In genomic region chr1:171939730-171940129, GRCh38 we compare ENCODE assay signal across 35 cellular contexts.
"Had no signal": no experiment of that assay in that cellular context is flagged by ENCODE, and none has a peak within 500 bp of the region (broad histone marks: within the 10 kb centered on the region; RNA-seq: fewer than 3 reads in every experiment).

No MANE protein-coding gene starts in this region.

- H3K27ac Mint-ChIP-seq: activated CD4-positive, alpha-beta memory T cell treated with anti-CD3 and anti-CD28 coated beads, Interleukin-2, amount 10 ng/mL, durations not matched to agents 7 days and 5 days; activated CD8-positive, alpha-beta memory T cell treated with anti-CD3 and anti-CD28 coated beads, Interleukin-2, amount 10 ng/mL, durations not matched to agents 7 days and 5 days; activated naive CD4-positive, alpha-beta T cell treated with anti-CD3 and anti-CD28 coated beads, Interleukin-2, amount 50 U/mL, for 24 hours; activated naive CD8-positive, alpha-beta T cell treated with anti-CD3 and anti-CD28 coated beads, Interleukin-2, amount 10 ng/mL, durations not matched to agents 7 days and 5 days; activated T-cell treated with anti-CD3 and anti-CD28 coated beads, Interleukin-2, amount 50 U/mL, for 72 hours; activated T-helper 17 cell treated with anti-CD3 and anti-CD28 coated beads, Interleukin-2, amount 50 U/mL, for 72 hours had no signal

- H3K27me3 Mint-ChIP-seq: activated CD4-positive, alpha-beta memory T cell treated with anti-CD3 and anti-CD28 coated beads, Interleukin-2, amount 10 ng/mL, durations not matched to agents 7 days and 5 days; activated naive CD4-positive, alpha-beta T cell treated with anti-CD3 and anti-CD28 coated beads, Interleukin-2, amount 50 U/mL, for 24 hours had no signal

- H3K4me3 ChIP-seq: ascending aorta, cardiac muscle cell, K562, Peyer's patch had no signal

- H3K4me1 ChIP-seq: ascending aorta, Peyer's patch had no signal

- H3K9me3 Mint-ChIP-seq: activated CD4-positive, alpha-beta memory T cell treated with anti-CD3 and anti-CD28 coated beads, Interleukin-2, amount 10 ng/mL, durations not matched to agents 7 days and 5 days; activated naive CD4-positive, alpha-beta T cell treated with anti-CD3 and anti-CD28 coated beads, Interleukin-2, amount 50 U/mL, for 24 hours; activated naive CD8-positive, alpha-beta T cell treated with anti-CD3 and anti-CD28 coated beads, Interleukin-2, amount 10 ng/mL, durations not matched to agents 7 days and 5 days; activated T-cell treated with anti-CD3 and anti-CD28 coated beads, Interleukin-2, amount 50 U/mL, for 72 hours; activated T-helper 17 cell treated with anti-CD3 and anti-CD28 coated beads, Interleukin-2, amount 50 U/mL, for 72 hours; central memory CD8-positive, alpha-beta T cell had no signal

- H3K27ac ChIP-seq: ascending aorta, cardiac muscle cell, Peyer's patch, RWPE1, VCaP had no signal

- H3K4me1 Mint-ChIP-seq: activated CD8-positive, alpha-beta memory T cell treated with anti-CD3 and anti-CD28 coated beads, Interleukin-2, amount 10 ng/mL, durations not matched to agents 7 days and 5 days; activated naive CD4-positive, alpha-beta T cell treated with anti-CD3 and anti-CD28 coated beads, Interleukin-2, amount 50 U/mL, for 24 hours; activated naive CD8-positive, alpha-beta T cell treated with anti-CD3 and anti-CD28 coated beads, Interleukin-2, amount 10 ng/mL, durations not matched to agents 7 days and 5 days; activated T-helper 17 cell treated with anti-CD3 and anti-CD28 coated beads, Interleukin-2, amount 50 U/mL, for 72 hours; central memory CD8-positive, alpha-beta T cell had no signal

- H3K9me3 ChIP-seq: ascending aorta, Peyer's patch had no signal

- H3K27me3 ChIP-seq: ascending aorta, cardiac muscle cell, Peyer's patch had no signal

- DNase-seq: activated CD4-positive, alpha-beta memory T cell treated with anti-CD3 and anti-CD28 coated beads, Interleukin-2, amount 10 ng/mL, durations not matched to agents 7 days and 5 days; activated CD4-positive, alpha-beta T cell treated with anti-CD3 and anti-CD28 coated beads for 1 hour; activated CD4-positive, alpha-beta T cell treated with anti-CD3 and anti-CD28 coated beads for 48 hours; activated CD4-positive, CD25-positive, alpha-beta regulatory T cell; activated CD8-positive, alpha-beta memory T cell treated with anti-CD3 and anti-CD28 coated beads for 24 hours; activated CD8-positive, alpha-beta memory T cell treated with anti-CD3 and anti-CD28 coated beads, Interleukin-2, amount 10 ng/mL, durations not matched to agents 7 days and 5 days; activated CD8-positive, alpha-beta memory T cell treated with anti-CD3 and anti-CD28 coated beads, Interleukin-2, amount 50 U/mL, for 48 hours; activated effector memory CD4-positive, alpha-beta T cell treated with anti-CD3 and anti-CD28 coated beads, Interleukin-2, amount 50 U/mL, for 16 hours; activated naive CD4-positive, alpha-beta T cell treated with Interleukin-2 at 50 U/mL for 16 hours; activated naive CD8-positive, alpha-beta T cell treated with anti-CD3 and anti-CD28 coated beads, Interleukin-2, amount 10 ng/mL, durations not matched to agents 7 days and 5 days; activated T-cell treated with anti-CD3 and anti-CD28 coated beads, Interleukin-2, amount 50 U/mL, for 72 hours; amygdala; Karpas-422; NCI-H1048; NCI-H1105 treated with DMSO at 0.1 percent for 48 hours; NCI-H1436 treated with DMSO at 0.1 percent for 48 hours; NCI-H1694 treated with DMSO at 0.1 percent for 48 hours; NCI-H2029; NCI-H345; NCI-H524 treated with DMSO at 0.1 percent for 48 hours; PC-3; Peyer's patch; SIG-M5; SW 1271; T-helper 1 cell; T-helper 2 cell; T-helper 9 cell had no signal

- H3K4me3 Mint-ChIP-seq: activated CD4-positive, alpha-beta memory T cell treated with anti-CD3 and anti-CD28 coated beads, Interleukin-2, amount 10 ng/mL, durations not matched to agents 7 days and 5 days; activated CD8-positive, alpha-beta memory T cell treated with anti-CD3 and anti-CD28 coated beads, Interleukin-2, amount 10 ng/mL, durations not matched to agents 7 days and 5 days; activated naive CD4-positive, alpha-beta T cell treated with anti-CD3 and anti-CD28 coated beads, Interleukin-2, amount 50 U/mL, for 24 hours; activated naive CD8-positive, alpha-beta T cell treated with anti-CD3 and anti-CD28 coated beads, Interleukin-2, amount 10 ng/mL, durations not matched to agents 7 days and 5 days; activated T-cell treated with anti-CD3 and anti-CD28 coated beads, Interleukin-2, amount 50 U/mL, for 72 hours; activated T-helper 17 cell treated with anti-CD3 and anti-CD28 coated beads, Interleukin-2, amount 50 U/mL, for 72 hours; central memory CD8-positive, alpha-beta T cell had no signal

- H3K36me3 Mint-ChIP-seq: activated CD8-positive, alpha-beta memory T cell treated with anti-CD3 and anti-CD28 coated beads, Interleukin-2, amount 10 ng/mL, durations not matched to agents 7 days and 5 days; activated naive CD8-positive, alpha-beta T cell treated with anti-CD3 and anti-CD28 coated beads, Interleukin-2, amount 10 ng/mL, durations not matched to agents 7 days and 5 days had no signal

- H3K36me3 ChIP-seq: ascending aorta, cardiac muscle cell, Peyer's patch had no signal
